1 cellular context compared by ENCODE assay signal in the genomic region with DNA sequence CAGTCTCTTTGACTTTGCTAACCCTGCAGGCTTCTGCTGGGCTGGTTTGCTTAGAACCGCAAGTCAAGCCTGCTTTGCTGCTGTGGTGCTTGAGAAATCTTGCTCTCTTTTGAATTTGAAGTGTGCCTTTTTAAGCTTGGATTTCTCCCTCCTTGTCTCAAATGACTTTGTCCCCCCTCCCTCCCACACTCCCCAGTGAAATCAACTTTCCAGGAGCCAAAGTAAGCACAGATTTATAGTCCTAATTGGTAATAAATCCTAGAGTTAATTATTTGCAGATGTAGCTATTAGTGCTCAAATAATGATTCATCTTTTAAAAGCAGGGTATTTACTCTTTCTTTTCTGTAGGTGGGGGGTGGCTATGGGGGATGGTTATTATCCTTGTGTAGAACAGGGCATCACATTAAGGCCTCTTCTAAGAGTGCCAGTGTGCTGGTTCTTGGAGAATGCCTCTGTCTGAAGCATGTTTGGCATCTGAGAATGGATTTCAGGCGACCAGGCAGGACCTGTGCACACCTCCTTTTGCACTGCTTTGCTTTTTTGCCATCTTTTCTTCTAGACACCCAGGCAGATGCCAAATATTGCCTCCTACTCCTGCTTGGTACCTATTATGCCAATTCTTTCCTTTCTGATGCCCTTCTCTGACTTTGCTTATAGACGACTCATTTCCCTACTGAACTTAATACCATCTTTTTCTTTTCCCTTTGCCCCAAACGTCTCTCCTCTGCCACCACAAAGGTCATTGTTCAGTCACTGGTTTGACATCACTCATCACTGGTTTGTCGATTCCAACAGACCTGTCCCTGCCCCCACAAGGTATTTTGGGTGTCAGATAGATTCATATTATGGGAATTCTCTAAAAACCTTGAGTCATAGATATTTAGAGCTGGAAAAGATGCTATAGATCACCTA.
TF ChIP-seq lines count a peak whose summit lies in the region.

No MANE protein-coding gene starts in this region.

TF ChIP-seq in HEK293, 187 proteins besides CTCF, POLR2A, EP300 and RAD21 (continued from another document and continues in another):
- TF ChIP-seq OVOL3 (tag by site-specific recombination; IDR thresholded peaks at IDR 0.05) (peak; percentile 62; the same call in 1 of the 2 replicates), ZNF426 (tag by site-specific recombination; IDR thresholded peaks at IDR 0.05) (no peak), ZNF677 (tag by site-specific recombination; IDR thresholded peaks at IDR 0.05) (no peak), ZNF416 (tag by site-specific recombination; IDR thresholded peaks at IDR 0.05) (no peak), ZBTB1 (tag by site-specific recombination; IDR thresholded peaks at IDR 0.05) (0 out of 2 replicates have a peak, but pooled peaks have one; percentile 48), BCL11B (tag by site-specific recombination; IDR thresholded peaks at IDR 0.05; ENCODE audit: low read depth) (peak; percentile 53; the same call in 1 of the 2 replicates), ZNF561 (tag by site-specific recombination; IDR thresholded peaks at IDR 0.05; ENCODE audit: borderline replicate concordance) (no peak), ZNF350 (tag by site-specific recombination; IDR thresholded peaks at IDR 0.05) (no peak), ZNF629 (tag by site-specific recombination; IDR thresholded peaks at IDR 0.05) (peak; percentile 51; the same call in 1 of the 2 replicates), GLIS2 (tag by site-specific recombination; IDR thresholded peaks at IDR 0.05) (no peak), GLI2 (tag by site-specific recombination; IDR thresholded peaks at IDR 0.05; ENCODE audit: borderline replicate concordance, low read depth) (peak; percentile 54; the same call in 1 of the 2 replicates), ZNF558 (tag by site-specific recombination; IDR thresholded peaks at IDR 0.05) (0 out of 2 replicates have a peak, but pooled peaks have one; percentile 33), IKZF3 (tag by site-specific recombination; IDR thresholded peaks at IDR 0.05) (peak; percentile 34; the same call in 1 of the 2 replicates), ZNF292 (tag by site-specific recombination; IDR thresholded peaks at IDR 0.05; ENCODE audit: borderline replicate concordance, low read depth) (no peak), EGR2 (tag by site-specific recombination; IDR thresholded peaks at IDR 0.05; ENCODE audit: low read depth) (peak; percentile 68), ZNF391 (tag by site-specific recombination; IDR thresholded peaks at IDR 0.05; ENCODE audit: borderline replicate concordance, low read depth) (0 out of 2 replicates have a peak, but pooled peaks have one; percentile 28), ZEB2 (tag by site-specific recombination; IDR thresholded peaks at IDR 0.05) (peak; percentile 69; the same call in 1 of the 2 replicates), ZNF843 (tag by site-specific recombination; IDR thresholded peaks at IDR 0.05) (peak; percentile 73), ZFHX2 (tag by site-specific recombination; conservative IDR thresholded peaks at IDR 0.05) (peak; percentile 83), ZBTB17 (tag by site-specific recombination; IDR thresholded peaks at IDR 0.05) (no peak), GLIS1 (tag by site-specific recombination; IDR thresholded peaks at IDR 0.05) (peak; percentile 93), ZNF473 (tag by site-specific recombination; IDR thresholded peaks at IDR 0.05) (no peak), KLF8 (tag by site-specific recombination; IDR thresholded peaks at IDR 0.05) (peak; percentile 32; the same call in 1 of the 2 replicates), ZNF785 (tag by site-specific recombination; IDR thresholded peaks at IDR 0.05) (no peak)
- TF ChIP-seq, protein P1, sequence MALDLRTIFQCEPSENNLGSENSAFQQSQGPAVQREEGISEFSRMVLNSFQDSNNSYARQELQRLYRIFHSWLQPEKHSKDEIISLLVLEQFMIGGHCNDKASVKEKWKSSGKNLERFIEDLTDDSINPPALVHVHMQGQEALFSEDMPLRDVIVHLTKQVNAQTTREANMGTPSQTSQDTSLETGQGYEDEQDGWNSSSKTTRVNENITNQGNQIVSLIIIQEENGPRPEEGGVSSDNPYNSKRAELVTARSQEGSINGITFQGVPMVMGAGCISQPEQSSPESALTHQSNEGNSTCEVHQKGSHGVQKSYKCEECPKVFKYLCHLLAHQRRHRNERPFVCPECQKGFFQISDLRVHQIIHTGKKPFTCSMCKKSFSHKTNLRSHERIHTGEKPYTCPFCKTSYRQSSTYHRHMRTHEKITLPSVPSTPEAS (tag by site-specific recombination; IDR thresholded peaks at IDR 0.05): no peak
- TF ChIP-seq, protein P2, sequence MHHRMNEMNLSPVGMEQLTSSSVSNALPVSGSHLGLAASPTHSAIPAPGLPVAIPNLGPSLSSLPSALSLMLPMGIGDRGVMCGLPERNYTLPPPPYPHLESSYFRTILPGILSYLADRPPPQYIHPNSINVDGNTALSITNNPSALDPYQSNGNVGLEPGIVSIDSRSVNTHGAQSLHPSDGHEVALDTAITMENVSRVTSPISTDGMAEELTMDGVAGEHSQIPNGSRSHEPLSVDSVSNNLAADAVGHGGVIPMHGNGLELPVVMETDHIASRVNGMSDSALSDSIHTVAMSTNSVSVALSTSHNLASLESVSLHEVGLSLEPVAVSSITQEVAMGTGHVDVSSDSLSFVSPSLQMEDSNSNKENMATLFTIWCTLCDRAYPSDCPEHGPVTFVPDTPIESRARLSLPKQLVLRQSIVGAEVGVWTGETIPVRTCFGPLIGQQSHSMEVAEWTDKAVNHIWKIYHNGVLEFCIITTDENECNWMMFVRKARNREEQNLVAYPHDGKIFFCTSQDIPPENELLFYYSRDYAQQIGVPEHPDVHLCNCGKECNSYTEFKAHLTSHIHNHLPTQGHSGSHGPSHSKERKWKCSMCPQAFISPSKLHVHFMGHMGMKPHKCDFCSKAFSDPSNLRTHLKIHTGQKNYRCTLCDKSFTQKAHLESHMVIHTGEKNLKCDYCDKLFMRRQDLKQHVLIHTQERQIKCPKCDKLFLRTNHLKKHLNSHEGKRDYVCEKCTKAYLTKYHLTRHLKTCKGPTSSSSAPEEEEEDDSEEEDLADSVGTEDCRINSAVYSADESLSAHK (tag by site-specific recombination; IDR thresholded peaks at IDR 0.05): 0 out of 2 replicates have a peak, but pooled peaks have one; percentile 26
- TF ChIP-seq, protein P3, sequence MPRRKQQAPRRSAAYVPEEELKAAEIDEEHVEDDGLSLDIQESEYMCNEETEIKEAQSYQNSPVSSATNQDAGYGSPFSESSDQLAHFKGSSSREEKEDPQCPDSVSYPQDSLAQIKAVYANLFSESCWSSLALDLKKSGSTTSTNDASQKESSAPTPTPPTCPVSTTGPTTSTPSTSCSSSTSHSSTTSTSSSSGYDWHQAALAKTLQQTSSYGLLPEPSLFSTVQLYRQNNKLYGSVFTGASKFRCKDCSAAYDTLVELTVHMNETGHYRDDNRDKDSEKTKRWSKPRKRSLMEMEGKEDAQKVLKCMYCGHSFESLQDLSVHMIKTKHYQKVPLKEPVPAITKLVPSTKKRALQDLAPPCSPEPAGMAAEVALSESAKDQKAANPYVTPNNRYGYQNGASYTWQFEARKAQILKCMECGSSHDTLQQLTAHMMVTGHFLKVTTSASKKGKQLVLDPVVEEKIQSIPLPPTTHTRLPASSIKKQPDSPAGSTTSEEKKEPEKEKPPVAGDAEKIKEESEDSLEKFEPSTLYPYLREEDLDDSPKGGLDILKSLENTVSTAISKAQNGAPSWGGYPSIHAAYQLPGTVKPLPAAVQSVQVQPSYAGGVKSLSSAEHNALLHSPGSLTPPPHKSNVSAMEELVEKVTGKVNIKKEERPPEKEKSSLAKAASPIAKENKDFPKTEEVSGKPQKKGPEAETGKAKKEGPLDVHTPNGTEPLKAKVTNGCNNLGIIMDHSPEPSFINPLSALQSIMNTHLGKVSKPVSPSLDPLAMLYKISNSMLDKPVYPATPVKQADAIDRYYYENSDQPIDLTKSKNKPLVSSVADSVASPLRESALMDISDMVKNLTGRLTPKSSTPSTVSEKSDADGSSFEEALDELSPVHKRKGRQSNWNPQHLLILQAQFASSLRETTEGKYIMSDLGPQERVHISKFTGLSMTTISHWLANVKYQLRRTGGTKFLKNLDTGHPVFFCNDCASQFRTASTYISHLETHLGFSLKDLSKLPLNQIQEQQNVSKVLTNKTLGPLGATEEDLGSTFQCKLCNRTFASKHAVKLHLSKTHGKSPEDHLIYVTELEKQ (tag by site-specific recombination; IDR thresholded peaks at IDR 0.05; ENCODE audit: borderline replicate concordance): peak; percentile 83
- TF ChIP-seq, protein P4, sequence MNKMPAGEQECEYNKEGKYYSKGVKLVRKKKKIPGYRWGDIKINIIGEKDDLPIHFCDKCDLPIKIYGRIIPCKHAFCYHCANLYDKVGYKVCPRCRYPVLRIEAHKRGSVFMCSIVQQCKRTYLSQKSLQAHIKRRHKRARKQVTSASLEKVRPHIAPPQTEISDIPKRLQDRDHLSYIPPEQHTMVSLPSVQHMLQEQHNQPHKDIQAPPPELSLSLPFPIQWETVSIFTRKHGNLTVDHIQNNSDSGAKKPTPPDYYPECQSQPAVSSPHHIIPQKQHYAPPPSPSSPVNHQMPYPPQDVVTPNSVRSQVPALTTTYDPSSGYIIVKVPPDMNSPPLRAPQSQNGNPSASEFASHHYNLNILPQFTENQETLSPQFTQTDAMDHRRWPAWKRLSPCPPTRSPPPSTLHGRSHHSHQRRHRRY (tag by site-specific recombination; IDR thresholded peaks at IDR 0.05): no peak
- TF ChIP-seq, protein P5, sequence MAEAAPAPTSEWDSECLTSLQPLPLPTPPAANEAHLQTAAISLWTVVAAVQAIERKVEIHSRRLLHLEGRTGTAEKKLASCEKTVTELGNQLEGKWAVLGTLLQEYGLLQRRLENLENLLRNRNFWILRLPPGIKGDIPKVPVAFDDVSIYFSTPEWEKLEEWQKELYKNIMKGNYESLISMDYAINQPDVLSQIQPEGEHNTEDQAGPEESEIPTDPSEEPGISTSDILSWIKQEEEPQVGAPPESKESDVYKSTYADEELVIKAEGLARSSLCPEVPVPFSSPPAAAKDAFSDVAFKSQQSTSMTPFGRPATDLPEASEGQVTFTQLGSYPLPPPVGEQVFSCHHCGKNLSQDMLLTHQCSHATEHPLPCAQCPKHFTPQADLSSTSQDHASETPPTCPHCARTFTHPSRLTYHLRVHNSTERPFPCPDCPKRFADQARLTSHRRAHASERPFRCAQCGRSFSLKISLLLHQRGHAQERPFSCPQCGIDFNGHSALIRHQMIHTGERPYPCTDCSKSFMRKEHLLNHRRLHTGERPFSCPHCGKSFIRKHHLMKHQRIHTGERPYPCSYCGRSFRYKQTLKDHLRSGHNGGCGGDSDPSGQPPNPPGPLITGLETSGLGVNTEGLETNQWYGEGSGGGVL (tag by site-specific recombination; IDR thresholded peaks at IDR 0.05): peak; percentile 79
- TF ChIP-seq, protein P6, sequence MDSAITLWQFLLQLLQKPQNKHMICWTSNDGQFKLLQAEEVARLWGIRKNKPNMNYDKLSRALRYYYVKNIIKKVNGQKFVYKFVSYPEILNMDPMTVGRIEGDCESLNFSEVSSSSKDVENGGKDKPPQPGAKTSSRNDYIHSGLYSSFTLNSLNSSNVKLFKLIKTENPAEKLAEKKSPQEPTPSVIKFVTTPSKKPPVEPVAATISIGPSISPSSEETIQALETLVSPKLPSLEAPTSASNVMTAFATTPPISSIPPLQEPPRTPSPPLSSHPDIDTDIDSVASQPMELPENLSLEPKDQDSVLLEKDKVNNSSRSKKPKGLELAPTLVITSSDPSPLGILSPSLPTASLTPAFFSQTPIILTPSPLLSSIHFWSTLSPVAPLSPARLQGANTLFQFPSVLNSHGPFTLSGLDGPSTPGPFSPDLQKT (IDR thresholded peaks at IDR 0.05; ENCODE audit: borderline replicate concordance, low read depth, low read length): no peak
- TF ChIP-seq, protein P7, sequence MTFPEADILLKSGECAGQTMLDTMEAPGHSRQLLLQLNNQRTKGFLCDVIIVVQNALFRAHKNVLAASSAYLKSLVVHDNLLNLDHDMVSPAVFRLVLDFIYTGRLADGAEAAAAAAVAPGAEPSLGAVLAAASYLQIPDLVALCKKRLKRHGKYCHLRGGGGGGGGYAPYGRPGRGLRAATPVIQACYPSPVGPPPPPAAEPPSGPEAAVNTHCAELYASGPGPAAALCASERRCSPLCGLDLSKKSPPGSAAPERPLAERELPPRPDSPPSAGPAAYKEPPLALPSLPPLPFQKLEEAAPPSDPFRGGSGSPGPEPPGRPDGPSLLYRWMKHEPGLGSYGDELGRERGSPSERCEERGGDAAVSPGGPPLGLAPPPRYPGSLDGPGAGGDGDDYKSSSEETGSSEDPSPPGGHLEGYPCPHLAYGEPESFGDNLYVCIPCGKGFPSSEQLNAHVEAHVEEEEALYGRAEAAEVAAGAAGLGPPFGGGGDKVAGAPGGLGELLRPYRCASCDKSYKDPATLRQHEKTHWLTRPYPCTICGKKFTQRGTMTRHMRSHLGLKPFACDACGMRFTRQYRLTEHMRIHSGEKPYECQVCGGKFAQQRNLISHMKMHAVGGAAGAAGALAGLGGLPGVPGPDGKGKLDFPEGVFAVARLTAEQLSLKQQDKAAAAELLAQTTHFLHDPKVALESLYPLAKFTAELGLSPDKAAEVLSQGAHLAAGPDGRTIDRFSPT (tag by site-specific recombination; IDR thresholded peaks at IDR 0.05): peak; percentile 66; the same call in 1 of the 2 replicates
- TF ChIP-seq, protein P8, sequence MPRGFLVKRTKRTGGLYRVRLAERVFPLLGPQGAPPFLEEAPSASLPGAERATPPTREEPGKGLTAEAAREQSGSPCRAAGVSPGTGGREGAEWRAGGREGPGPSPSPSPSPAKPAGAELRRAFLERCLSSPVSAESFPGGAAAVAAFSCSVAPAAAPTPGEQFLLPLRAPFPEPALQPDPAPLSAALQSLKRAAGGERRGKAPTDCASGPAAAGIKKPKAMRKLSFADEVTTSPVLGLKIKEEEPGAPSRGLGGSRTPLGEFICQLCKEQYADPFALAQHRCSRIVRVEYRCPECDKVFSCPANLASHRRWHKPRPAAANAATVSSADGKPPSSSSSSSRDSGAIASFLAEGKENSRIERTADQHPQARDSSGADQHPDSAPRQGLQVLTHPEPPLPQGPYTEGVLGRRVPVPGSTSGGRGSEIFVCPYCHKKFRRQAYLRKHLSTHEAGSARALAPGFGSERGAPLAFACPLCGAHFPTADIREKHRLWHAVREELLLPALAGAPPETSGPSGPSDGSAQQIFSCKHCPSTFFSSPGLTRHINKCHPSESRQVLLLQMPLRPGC (tag by site-specific recombination; IDR thresholded peaks at IDR 0.05): peak; percentile 66
- TF ChIP-seq, protein P9, sequence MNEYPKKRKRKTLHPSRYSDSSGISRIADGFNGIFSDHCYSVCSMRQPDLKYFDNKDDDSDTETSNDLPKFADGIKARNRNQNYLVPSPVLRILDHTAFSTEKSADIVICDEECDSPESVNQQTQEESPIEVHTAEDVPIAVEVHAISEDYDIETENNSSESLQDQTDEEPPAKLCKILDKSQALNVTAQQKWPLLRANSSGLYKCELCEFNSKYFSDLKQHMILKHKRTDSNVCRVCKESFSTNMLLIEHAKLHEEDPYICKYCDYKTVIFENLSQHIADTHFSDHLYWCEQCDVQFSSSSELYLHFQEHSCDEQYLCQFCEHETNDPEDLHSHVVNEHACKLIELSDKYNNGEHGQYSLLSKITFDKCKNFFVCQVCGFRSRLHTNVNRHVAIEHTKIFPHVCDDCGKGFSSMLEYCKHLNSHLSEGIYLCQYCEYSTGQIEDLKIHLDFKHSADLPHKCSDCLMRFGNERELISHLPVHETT (tag by site-specific recombination; IDR thresholded peaks at IDR 0.05): 0 out of 2 replicates have a peak, but pooled peaks have one; percentile 59
- TF ChIP-seq, protein P10, sequence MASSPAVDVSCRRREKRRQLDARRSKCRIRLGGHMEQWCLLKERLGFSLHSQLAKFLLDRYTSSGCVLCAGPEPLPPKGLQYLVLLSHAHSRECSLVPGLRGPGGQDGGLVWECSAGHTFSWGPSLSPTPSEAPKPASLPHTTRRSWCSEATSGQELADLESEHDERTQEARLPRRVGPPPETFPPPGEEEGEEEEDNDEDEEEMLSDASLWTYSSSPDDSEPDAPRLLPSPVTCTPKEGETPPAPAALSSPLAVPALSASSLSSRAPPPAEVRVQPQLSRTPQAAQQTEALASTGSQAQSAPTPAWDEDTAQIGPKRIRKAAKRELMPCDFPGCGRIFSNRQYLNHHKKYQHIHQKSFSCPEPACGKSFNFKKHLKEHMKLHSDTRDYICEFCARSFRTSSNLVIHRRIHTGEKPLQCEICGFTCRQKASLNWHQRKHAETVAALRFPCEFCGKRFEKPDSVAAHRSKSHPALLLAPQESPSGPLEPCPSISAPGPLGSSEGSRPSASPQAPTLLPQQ (tag by site-specific recombination; IDR thresholded peaks at IDR 0.05): no peak
